1 cellular context compared by ENCODE assay signal in the genomic region with DNA sequence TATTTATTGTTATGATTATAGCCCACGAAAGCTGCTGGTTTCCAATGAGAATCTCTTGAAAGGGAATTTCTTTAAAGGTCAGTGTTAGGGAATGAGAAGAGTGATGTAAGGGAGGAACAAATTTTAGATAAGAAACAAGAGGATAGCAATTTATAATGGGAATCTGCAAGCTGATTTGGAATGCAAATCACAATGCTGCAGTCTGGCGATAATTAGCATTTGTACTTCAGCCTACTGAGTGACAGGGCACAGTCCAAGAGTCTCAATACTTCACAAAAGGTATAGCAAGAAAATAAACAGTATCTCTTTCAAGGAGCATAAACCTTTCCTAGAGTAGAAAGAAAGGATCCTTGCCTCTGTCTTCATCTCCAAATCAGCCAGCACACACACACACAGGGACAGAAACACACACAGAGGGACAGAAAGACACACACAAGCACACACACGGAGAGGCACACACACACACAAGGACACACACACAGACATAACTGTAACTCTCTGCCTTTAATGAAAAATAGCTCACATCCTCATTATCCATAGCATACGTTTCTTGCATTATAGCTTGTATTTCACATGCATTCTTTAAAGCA.
TF ChIP-seq lines count a peak whose summit lies in the region.

No MANE protein-coding gene starts in this region.

TF ChIP-seq in H1, 55 proteins besides CTCF, POLR2A, EP300 and RAD21:
- TF ChIP-seq SIN3A (conservative IDR thresholded peaks at IDR 0.05 in 1 of 2, IDR thresholded peaks at IDR 0.05 in 1 of 2; ENCODE audit: low read depth in 1 of 2, low read length in 2 of 2) (no peak), EGR1 (IDR thresholded peaks at IDR 0.05; ENCODE audit: borderline replicate concordance, low read depth, low read length) (no peak), YY1 (IDR thresholded peaks at IDR 0.05; ENCODE audit: low read depth, low read length) (no peak), GTF2F1 (IDR thresholded peaks at IDR 0.05; ENCODE audit: borderline replicate concordance, low read depth, low read length) (no peak), JUN (IDR thresholded peaks at IDR 0.05; ENCODE audit: low read depth, low read length) (no peak), SP1 (IDR thresholded peaks at IDR 0.05; ENCODE audit: low read depth, low read length) (no peak), RNF2 (IDR thresholded peaks at IDR 0.05; ENCODE audit: borderline replicate concordance, low read depth, low read length, missing control alignments, poor library complexity, severe bottlenecking) (no peak), BCL11A (IDR thresholded peaks at IDR 0.05; ENCODE audit: low read depth in 2 of 2, low read length in 2 of 2) (no peak), BACH1 (IDR thresholded peaks at IDR 0.05; ENCODE audit: low read length) (no peak), RFX5 (IDR thresholded peaks at IDR 0.05; ENCODE audit: borderline replicate concordance, low read depth, low read length) (no peak), CEBPB (IDR thresholded peaks at IDR 0.05; ENCODE audit: low read depth, low read length) (no peak), CHD2 (IDR thresholded peaks at IDR 0.05; ENCODE audit: low read length) (no peak)
- TF ChIP-seq, protein P1, sequence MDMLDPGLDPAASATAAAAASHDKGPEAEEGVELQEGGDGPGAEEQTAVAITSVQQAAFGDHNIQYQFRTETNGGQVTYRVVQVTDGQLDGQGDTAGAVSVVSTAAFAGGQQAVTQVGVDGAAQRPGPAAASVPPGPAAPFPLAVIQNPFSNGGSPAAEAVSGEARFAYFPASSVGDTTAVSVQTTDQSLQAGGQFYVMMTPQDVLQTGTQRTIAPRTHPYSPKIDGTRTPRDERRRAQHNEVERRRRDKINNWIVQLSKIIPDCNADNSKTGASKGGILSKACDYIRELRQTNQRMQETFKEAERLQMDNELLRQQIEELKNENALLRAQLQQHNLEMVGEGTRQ (IDR thresholded peaks at IDR 0.05; ENCODE audit: low read length): no peak
